ENCODE assay signal across 2 cellular contexts in genomic region chr1:8464987-8465386, GRCh38.
A peak's percentile ranks its signal among the peaks of the same experiment; 100 is the strongest.
TF ChIP-seq lines count a peak whose summit lies in the region.

No MANE protein-coding gene starts in this region.

TF ChIP-seq in IMR-90, 13 proteins besides CTCF, POLR2A, EP300 and RAD21:
- TF ChIP-seq MAZ (IDR thresholded peaks at IDR 0.05; ENCODE audit: borderline replicate concordance, low read depth, low read length) (no peak), SMC3 (IDR thresholded peaks at IDR 0.05; ENCODE audit: low read depth, low read length) (0 out of 2 replicates have a peak, but pooled peaks have one; percentile 22)

TF ChIP-seq in GM12878, 131 proteins besides CTCF, POLR2A, EP300 and RAD21:
- TF ChIP-seq HSF1 (IDR thresholded peaks at IDR 0.05; ENCODE audit: low read depth, low read length) (no peak), RBBP5 (conservative IDR thresholded peaks at IDR 0.05) (no peak), STAT3 (IDR thresholded peaks at IDR 0.05; ENCODE audit: low read depth, low read length) (no peak), SREBF2 (IDR thresholded peaks at IDR 0.05; ENCODE audit: low read length) (no peak), ETV6 (conservative IDR thresholded peaks at IDR 0.05 in 1 of 2, IDR thresholded peaks at IDR 0.05 in 1 of 2; ENCODE audit: borderline replicate concordance in 1 of 2, low read depth in 1 of 2) (no peak), NBN (IDR thresholded peaks at IDR 0.05) (no peak), RFX5 (IDR thresholded peaks at IDR 0.05; ENCODE audit: low read depth, low read length) (no peak), GATAD2B (conservative IDR thresholded peaks at IDR 0.05; ENCODE audit: low read depth) (no peak), TAF1 (IDR thresholded peaks at IDR 0.05; ENCODE audit: borderline replicate concordance, low read depth, low read length) (no peak), ATF2 (IDR thresholded peaks at IDR 0.05; ENCODE audit: low read length) (no peak), IKZF2 (IDR thresholded peaks at IDR 0.05) (no peak), SUPT20H (IDR thresholded peaks at IDR 0.05; ENCODE audit: borderline replicate concordance, control insufficient read depth, low read depth, low read length) (no peak), CHD1 (IDR thresholded peaks at IDR 0.05; ENCODE audit: low read depth, low read length) (no peak), JUND (IDR thresholded peaks at IDR 0.05; ENCODE audit: low read depth, low read length) (no peak), STAT1 (conservative IDR thresholded peaks at IDR 0.05) (no peak), SMARCA5 (IDR thresholded peaks at IDR 0.05) (no peak), NFXL1 (IDR thresholded peaks at IDR 0.05; ENCODE audit: borderline replicate concordance) (no peak), IRF5 (IDR thresholded peaks at IDR 0.05; ENCODE audit: borderline replicate concordance) (no peak), SIN3A (IDR thresholded peaks at IDR 0.05; ENCODE audit: low read depth, low read length) (no peak), ZNF687 (IDR thresholded peaks at IDR 0.05) (no peak)
